In the genomic region with DNA sequence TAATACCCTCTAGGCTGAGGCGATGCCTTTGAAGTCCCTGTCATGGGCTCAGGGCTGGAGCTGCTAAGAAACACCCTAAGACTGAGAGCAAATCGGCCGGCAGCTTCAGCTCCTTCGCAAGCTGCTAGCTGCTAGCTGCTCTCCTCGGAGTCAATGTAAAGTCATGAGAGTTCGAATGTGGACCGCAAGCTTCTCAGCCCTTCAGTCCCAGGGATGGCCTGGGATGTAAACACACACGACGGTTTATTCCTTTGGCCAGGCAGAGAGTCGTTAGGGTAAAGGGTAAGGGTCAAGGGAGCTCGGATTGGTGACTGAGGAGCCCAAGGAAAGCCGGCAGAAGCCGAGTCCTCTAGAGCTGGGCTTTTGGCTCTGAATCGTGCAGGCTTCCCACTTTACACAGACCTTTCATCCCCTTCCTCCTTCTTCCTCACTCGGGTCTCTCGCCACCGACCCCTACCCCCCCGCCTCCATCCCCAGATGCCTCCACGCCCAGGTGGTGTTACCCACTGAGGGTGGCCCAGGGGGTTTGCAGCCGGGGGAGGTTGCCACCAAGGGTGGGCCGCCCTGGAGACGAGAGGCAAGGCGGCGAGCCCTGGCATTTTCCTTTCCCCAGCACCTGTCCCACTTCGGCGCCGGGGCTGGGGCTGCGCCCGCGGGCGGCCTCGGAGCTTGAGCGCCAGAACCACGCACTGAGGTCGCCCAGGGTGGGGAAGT, we compare ENCODE assay signal across 1 cellular context.
TF ChIP-seq lines count a peak whose summit lies in the region.

No MANE protein-coding gene starts in this region.

TF ChIP-seq in HepG2, 621 proteins besides CTCF, POLR2A, EP300 and RAD21 (continued from another document):
- TF ChIP-seq TEF (CRISPR knock-in tag; IDR thresholded peaks at IDR 0.05) (no peak), ZNF546 (CRISPR knock-in tag; conservative IDR thresholded peaks at IDR 0.05) (no peak), ZFP1 (CRISPR knock-in tag; IDR thresholded peaks at IDR 0.05) (no peak), SUZ12 (IDR thresholded peaks at IDR 0.05; ENCODE audit: low read depth, low read length) (no peak), REPIN1 (CRISPR knock-in tag; IDR thresholded peaks at IDR 0.05; ENCODE audit: borderline replicate concordance, low read depth) (no peak), GZF1 (CRISPR knock-in tag; IDR thresholded peaks at IDR 0.05) (no peak), ZNF260 (CRISPR knock-in tag; IDR thresholded peaks at IDR 0.05; ENCODE audit: borderline replicate concordance, low read depth) (no peak), CCDC6 (CRISPR knock-in tag; IDR thresholded peaks at IDR 0.05) (no peak), PLRG1 (conservative IDR thresholded peaks at IDR 0.05) (no peak), ZNF567 (CRISPR knock-in tag; IDR thresholded peaks at IDR 0.05; ENCODE audit: borderline replicate concordance) (no peak), ZFP36 (IDR thresholded peaks at IDR 0.05; ENCODE audit: borderline replicate concordance, low read depth, low read length, partially characterized antibody) (no peak), BCL6 (CRISPR knock-in tag; IDR thresholded peaks at IDR 0.05) (no peak), ARID4A (CRISPR knock-in tag; IDR thresholded peaks at IDR 0.05; ENCODE audit: borderline replicate concordance) (no peak), ZNF121 (CRISPR knock-in tag; IDR thresholded peaks at IDR 0.05) (no peak), TCF12 (IDR thresholded peaks at IDR 0.05) (no peak), TCF12 (CRISPR knock-in tag; IDR thresholded peaks at IDR 0.05) (no peak), PHF5A (CRISPR knock-in tag; IDR thresholded peaks at IDR 0.05; ENCODE audit: low read depth, unreplicated experiment) (no peak)
